Comparison of ENCODE assay signal across 10 cellular contexts in genomic region chr20:32823737-32824588, GRCh38. TPM values are rescaled to one million over a fixed set of nuclear protein-coding genes. Genes with fewer than 3 reads are reported as not detected.
A peak's percentile ranks its signal among the peaks of the same experiment; 100 is the strongest.
DNase-seq lines count a peak whose midpoint lies in the region; ATAC-seq and TF ChIP-seq lines count a peak whose summit lies in the region.
"Had no signal": no experiment of that assay in that cellular context is flagged by ENCODE, and none has a peak within 500 bp of the region (broad histone marks: within the 10 kb centered on the region; RNA-seq: fewer than 3 reads in every experiment).

No MANE protein-coding gene starts in this region.

- H3K27ac ChIP-seq in RWPE1, result peak overlapping the region; percentile 57

- peak overlapping the region; percentile 3 for H3K27ac Mint-ChIP-seq in activated CD4-positive, alpha-beta T cell treated with anti-CD3 and anti-CD28 coated beads, Interleukin-2, amount 10 ng/mL, durations not matched to agents 24 days and 14 days
- H3K27ac Mint-ChIP-seq in stimulated activated naive B cell treated with anti-CD40 and anti-IgM and Interleukin-4, amounts not matched to agents 10 μg/mL and 1 μg/mL and 100 μg/mL, for 72 hours, result peak overlapping the region; percentile 83

- TF ChIP-seq CTCF in RWPE1 (conservative IDR thresholded peaks at IDR 0.05; ENCODE audit: low read depth), result no peak

- peaks cover 38% of the 10 kb centered on the region for H3K36me3 Mint-ChIP-seq in activated CD4-positive, alpha-beta T cell treated with anti-CD3 and anti-CD28 coated beads, Interleukin-2, amount 10 ng/mL, durations not matched to agents 24 days and 14 days (ENCODE audit: low read depth)
- peaks cover 12 to 34% of the 10 kb centered on the region in 2 donors for H3K36me3 Mint-ChIP-seq in stimulated activated naive B cell treated with anti-CD40 and anti-IgM and Interleukin-4, amounts not matched to agents 10 μg/mL and 1 μg/mL and 100 μg/mL, for 72 hours

- no peak for DNase-seq in activated CD4-positive, alpha-beta T cell treated with anti-CD3 and anti-CD28 coated beads, Interleukin-2, amount 10 ng/mL, durations not matched to agents 24 days and 14 days
- DNase-seq in activated CD4-positive, alpha-beta T cell treated with anti-CD3 and anti-CD28 coated beads, Interleukin-2, amount 50 U/mL, for 4 hours, result no peak
- DNase-seq in RWPE1 (ENCODE audit: low spot score) (no peak), fibroblast of peridontal ligament (ENCODE audit: extremely low read depth) (peak; percentile 46), HT-29 (ENCODE audit: low spot score) (no peak), NOMO-1 treated with DMSO at 0.1 percent for 48 hours (lab: John Stamatoyannopoulos, UW; ENCODE audit: unreplicated experiment) (no peak)
- DNase-seq in stimulated activated naive B cell treated with anti-CD40 and anti-IgM and Interleukin-4, amounts not matched to agents 10 μg/mL and 1 μg/mL and 100 μg/mL, for 72 hours, result no peak
- DNase-seq: SHP77 had no signal

- CTCF ChIA-PET in RWPE1 (lab: Yijun Ruan, JAX), result interaction anchor here (0.7 to 3.8 kb wide), 5 partner anchors 17 to 131 kb away, joined by 3 to 18 read pairs (median 4); no protein-coding TSS in a partner anchor

- no peaks in the 10 kb centered on the region for H3K27me3 Mint-ChIP-seq in activated CD4-positive, alpha-beta T cell treated with anti-CD3 and anti-CD28 coated beads, Interleukin-2, amount 10 ng/mL, durations not matched to agents 24 days and 14 days
- no peaks in the 10 kb centered on the region for H3K27me3 Mint-ChIP-seq in stimulated activated naive B cell treated with anti-CD40 and anti-IgM and Interleukin-4, amounts not matched to agents 10 μg/mL and 1 μg/mL and 100 μg/mL, for 72 hours

- H3K9me3 Mint-ChIP-seq in activated CD4-positive, alpha-beta T cell treated with anti-CD3 and anti-CD28 coated beads, Interleukin-2, amount 10 ng/mL, durations not matched to agents 24 days and 14 days, result no peaks in the 10 kb centered on the region
- no peaks in the 10 kb centered on the region for H3K9me3 Mint-ChIP-seq in stimulated activated naive B cell treated with anti-CD40 and anti-IgM and Interleukin-4, amounts not matched to agents 10 μg/mL and 1 μg/mL and 100 μg/mL, for 72 hours

- peaks cover 47% of the 10 kb centered on the region for H3K4me1 Mint-ChIP-seq in activated CD4-positive, alpha-beta T cell treated with anti-CD3 and anti-CD28 coated beads, Interleukin-2, amount 10 ng/mL, durations not matched to agents 24 days and 14 days
- peaks cover 35 to 44% of the 10 kb centered on the region in 2 donors for H3K4me1 Mint-ChIP-seq in stimulated activated naive B cell treated with anti-CD40 and anti-IgM and Interleukin-4, amounts not matched to agents 10 μg/mL and 1 μg/mL and 100 μg/mL, for 72 hours

- ATAC-seq in stimulated activated naive B cell treated with anti-CD40 and anti-IgM and Interleukin-4, amounts not matched to agents 10 μg/mL and 1 μg/mL and 100 μg/mL, for 72 hours (replicated peaks), result no peak
- no peak for ATAC-seq in GM18873 (IDR thresholded peaks at IDR 0.05; ENCODE audit: low FRiP score, unreplicated experiment)
- ATAC-seq: esophagus mucosa had no signal

- POLR2A ChIA-PET in RWPE1 (lab: Yijun Ruan, JAX; ENCODE audit: low non-redundant PET), result no interaction called here

- intact Hi-C loops in activated CD4-positive, alpha-beta T cell treated with anti-CD3 and anti-CD28 coated beads, Interleukin-2, amount 10 ng/mL, durations not matched to agents 24 days and 14 days (cut with micrococcal nuclease), result loop anchor here (5.0 kb wide), 1 partner anchor 148 kb away; no protein-coding TSS in a partner anchor

- H3K4me3 Mint-ChIP-seq in activated CD4-positive, alpha-beta T cell treated with anti-CD3 and anti-CD28 coated beads, Interleukin-2, amount 10 ng/mL, durations not matched to agents 24 days and 14 days, result no peak overlapping the region
- H3K4me3 Mint-ChIP-seq in stimulated activated naive B cell treated with anti-CD40 and anti-IgM and Interleukin-4, amounts not matched to agents 10 μg/mL and 1 μg/mL and 100 μg/mL, for 72 hours, result no peak overlapping the region

RNA-seq across cellular contexts. Expression of gene MAPRE1, which starts 4.2 kb away (rescaled TPM):
- 148 TPM in 2 replicates for total RNA-seq in activated CD4-positive, alpha-beta T cell treated with anti-CD3 and anti-CD28 coated beads, Interleukin-2, amount 10 ng/mL, durations not matched to agents 24 days and 14 days
- total RNA-seq in HT-29 (2014; rRNA removed; shearing (Covaris generic)), result 85.7 and 86.0 TPM in 2 replicates

RNA-seq across cellular contexts. Expression of gene EFCAB8, which starts 34.8 kb away (rescaled TPM):
- 0.33 and 0.54 TPM in 2 replicates for total RNA-seq in activated CD4-positive, alpha-beta T cell treated with anti-CD3 and anti-CD28 coated beads, Interleukin-2, amount 10 ng/mL, durations not matched to agents 24 days and 14 days
- total RNA-seq in HT-29 (2014; rRNA removed; shearing (Covaris generic)), result 0.10 and 0.86 TPM in 2 replicates
